In the genomic region with DNA sequence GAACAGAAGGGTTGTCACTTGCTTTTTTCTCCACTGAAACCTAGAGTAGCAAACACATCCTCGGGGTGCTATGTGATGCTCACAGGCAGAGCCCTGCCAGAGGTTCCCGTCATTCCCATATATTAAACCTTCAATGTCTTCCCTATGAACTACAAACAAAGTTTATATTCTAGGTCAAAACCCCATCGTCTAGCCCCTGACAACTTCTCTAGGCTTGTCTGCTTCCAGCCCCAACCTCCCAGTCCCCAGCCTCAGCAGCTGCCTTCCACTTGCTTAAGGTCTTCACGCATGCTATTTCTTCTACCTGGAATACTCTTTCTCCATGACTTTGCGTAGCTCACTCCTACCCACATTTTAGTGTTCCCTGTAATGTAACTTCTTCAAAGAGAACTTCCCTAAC, we compare ENCODE assay signal across 22 cellular contexts. TPM values are rescaled to one million over a fixed set of nuclear protein-coding genes. Genes with fewer than 3 reads are reported as not detected.
"Had no signal": no experiment of that assay in that cellular context is flagged by ENCODE, and none has a peak within 500 bp of the region (broad histone marks: within the 10 kb centered on the region; RNA-seq: fewer than 3 reads in every experiment).

No MANE protein-coding gene starts in this region.

- ATAC-seq: activated CD8-positive, alpha-beta memory T cell treated with anti-CD3 and anti-CD28 coated beads, Interleukin-2, amount 10 ng/mL, durations not matched to agents 7 days and 5 days; left lobe of liver; psoas muscle; right cardiac atrium; stimulated activated effector memory CD8-positive, alpha-beta T cell treated with anti-CD3 and anti-CD28 coated beads, Interleukin-12 subunit alpha, Interleukin-12 subunit beta, amount 100 ng/mL, for 72 hours had no signal

- H3K27ac ChIP-seq: colonic mucosa, neural progenitor cell had no signal

- H3K9me3 ChIP-seq: colonic mucosa, stomach had no signal

- H3K4me3 ChIP-seq: colonic mucosa, lung, neural progenitor cell, psoas muscle, stomach had no signal

- H3K36me3 Mint-ChIP-seq: activated CD8-positive, alpha-beta memory T cell treated with anti-CD3 and anti-CD28 coated beads, Interleukin-2, amount 10 ng/mL, durations not matched to agents 7 days and 5 days; activated naive CD8-positive, alpha-beta T cell treated with anti-CD3 and anti-CD28 coated beads, Interleukin-2, amount 10 ng/mL, durations not matched to agents 7 days and 5 days; neural progenitor cell; stimulated activated effector memory CD8-positive, alpha-beta T cell treated with anti-CD3 and anti-CD28 coated beads, Interleukin-12 subunit alpha, Interleukin-12 subunit beta, amount 100 ng/mL, for 72 hours had no signal

- H3K27me3 ChIP-seq: colonic mucosa, stomach had no signal

- H3K36me3 ChIP-seq: colonic mucosa, neural progenitor cell, stomach, WERI-Rb-1 had no signal

- H3K4me3 Mint-ChIP-seq: activated CD4-positive, alpha-beta memory T cell treated with anti-CD3 and anti-CD28 coated beads, Interleukin-2, amount 10 ng/mL, durations not matched to agents 7 days and 5 days; activated CD8-positive, alpha-beta memory T cell treated with anti-CD3 and anti-CD28 coated beads, Interleukin-2, amount 10 ng/mL, durations not matched to agents 7 days and 5 days; activated naive CD8-positive, alpha-beta T cell treated with anti-CD3 and anti-CD28 coated beads, Interleukin-2, amount 10 ng/mL, durations not matched to agents 7 days and 5 days; stimulated activated effector memory CD8-positive, alpha-beta T cell treated with anti-CD3 and anti-CD28 coated beads, Interleukin-12 subunit alpha, Interleukin-12 subunit beta, amount 100 ng/mL, for 72 hours had no signal

- FAIRE-seq: keratinocyte, small intestine had no signal

- DNase-seq: activated CD4-positive, alpha-beta memory T cell treated with anti-CD3 and anti-CD28 coated beads, Interleukin-2, amount 10 ng/mL, durations not matched to agents 7 days and 5 days; activated CD4-positive, alpha-beta T cell treated with anti-CD3 and anti-CD28 coated beads for 1 hour; activated CD8-positive, alpha-beta memory T cell treated with anti-CD3 and anti-CD28 coated beads, Interleukin-2, amount 10 ng/mL, durations not matched to agents 7 days and 5 days; activated naive CD8-positive, alpha-beta T cell treated with anti-CD3 and anti-CD28 coated beads, Interleukin-2, amount 10 ng/mL, durations not matched to agents 7 days and 5 days; amygdala; caudate nucleus; colonic mucosa; foreskin melanocyte; hypothalamus; psoas muscle; right cardiac atrium; small intestine; stimulated activated CD4-positive, alpha-beta T cell treated with anti-CD3 and anti-CD28 coated beads, Interleukin-4, amount 100 ng/mL, for 24 hours; stomach; trophoblast cell; WERI-Rb-1 had no signal

- H3K27ac Mint-ChIP-seq: activated CD4-positive, alpha-beta memory T cell treated with anti-CD3 and anti-CD28 coated beads, Interleukin-2, amount 10 ng/mL, durations not matched to agents 7 days and 5 days; activated CD8-positive, alpha-beta memory T cell treated with anti-CD3 and anti-CD28 coated beads, Interleukin-2, amount 10 ng/mL, durations not matched to agents 7 days and 5 days; activated naive CD8-positive, alpha-beta T cell treated with anti-CD3 and anti-CD28 coated beads, Interleukin-2, amount 10 ng/mL, durations not matched to agents 7 days and 5 days; neural progenitor cell; stimulated activated effector memory CD8-positive, alpha-beta T cell treated with anti-CD3 and anti-CD28 coated beads, Interleukin-12 subunit alpha, Interleukin-12 subunit beta, amount 100 ng/mL, for 72 hours had no signal

RNA-seq across cellular contexts. Expression of a gene that starts 1.9 kb away (rescaled TPM):
- total RNA-seq: T-helper 1 cell treated with Interleukin-12 subunit alpha and Interleukin-12 subunit beta and Interleukin-4 antibody, amounts not matched to agents 30 ng/mL and 1 ng/mL, for 36 hours had no signal
